In genomic region chr14:32342151-32342853, GRCh38 we compare ENCODE assay signal across 1 cellular context.
TF ChIP-seq lines count a peak whose summit lies in the region.

No MANE protein-coding gene starts in this region.

TF ChIP-seq in HepG2, 621 proteins besides CTCF, POLR2A, EP300 and RAD21 (continued from another document):
- TF ChIP-seq MAFK (conservative IDR thresholded peaks at IDR 0.05 in 1 of 2, IDR thresholded peaks at IDR 0.05 in 1 of 2; ENCODE audit: low read length in 2 of 2) (peak; percentile 85 to 90), ZNF678 (CRISPR knock-in tag; IDR thresholded peaks at IDR 0.05) (no peak), KLF6 (CRISPR knock-in tag; IDR thresholded peaks at IDR 0.05) (no peak), ZNF841 (CRISPR knock-in tag; IDR thresholded peaks at IDR 0.05; ENCODE audit: borderline replicate concordance) (no peak), MTF2 (CRISPR knock-in tag; IDR thresholded peaks at IDR 0.05; ENCODE audit: borderline replicate concordance) (no peak), ZNF558 (CRISPR knock-in tag; IDR thresholded peaks at IDR 0.05; ENCODE audit: borderline replicate concordance) (0 out of 2 replicates have a peak, but pooled peaks have one; percentile 34), ZBTB40 (IDR thresholded peaks at IDR 0.05) (no peak), ZBTB40 (CRISPR knock-in tag; IDR thresholded peaks at IDR 0.05) (no peak), CREB1 (IDR thresholded peaks at IDR 0.05) (peak; percentile 36; the same call in 1 of the 2 replicates), CREB1 (CRISPR knock-in tag; IDR thresholded peaks at IDR 0.05) (no peak)
- TF ChIP-seq, protein P1, sequence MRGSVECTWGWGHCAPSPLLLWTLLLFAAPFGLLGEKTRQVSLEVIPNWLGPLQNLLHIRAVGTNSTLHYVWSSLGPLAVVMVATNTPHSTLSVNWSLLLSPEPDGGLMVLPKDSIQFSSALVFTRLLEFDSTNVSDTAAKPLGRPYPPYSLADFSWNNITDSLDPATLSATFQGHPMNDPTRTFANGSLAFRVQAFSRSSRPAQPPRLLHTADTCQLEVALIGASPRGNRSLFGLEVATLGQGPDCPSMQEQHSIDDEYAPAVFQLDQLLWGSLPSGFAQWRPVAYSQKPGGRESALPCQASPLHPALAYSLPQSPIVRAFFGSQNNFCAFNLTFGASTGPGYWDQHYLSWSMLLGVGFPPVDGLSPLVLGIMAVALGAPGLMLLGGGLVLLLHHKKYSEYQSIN (CRISPR knock-in tag; IDR thresholded peaks at IDR 0.05; ENCODE audit: borderline replicate concordance): no peak
